21 cellular contexts compared by ENCODE assay signal in the genomic region with DNA sequence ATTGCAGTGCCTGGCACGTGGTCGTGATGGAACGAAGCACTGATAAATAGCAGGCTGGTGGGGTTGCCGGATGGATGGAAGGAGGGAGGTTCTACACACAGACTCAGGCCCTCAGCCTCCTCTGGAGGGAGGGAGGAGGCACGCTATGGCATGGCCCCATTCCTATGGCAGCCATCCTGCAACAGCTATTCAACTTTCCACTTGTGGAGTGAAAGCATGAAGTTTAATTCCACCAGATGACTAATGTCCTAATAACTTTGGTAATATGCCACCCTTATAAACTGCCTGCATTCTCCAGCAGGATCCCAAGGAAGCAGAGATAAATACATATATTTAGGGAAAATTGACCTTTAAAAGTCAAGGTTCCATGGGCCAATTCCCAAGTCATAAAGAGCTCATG.
DNase-seq lines count a peak whose midpoint lies in the region; ATAC-seq and TF ChIP-seq lines count a peak whose summit lies in the region.
"Had no signal": no experiment of that assay in that cellular context is flagged by ENCODE, and none has a peak within 500 bp of the region (broad histone marks: within the 10 kb centered on the region; RNA-seq: fewer than 3 reads in every experiment).

No MANE protein-coding gene starts in this region.

- H3K27ac ChIP-seq in heart right ventricle, result peak overlapping the region in 7 of 10 donors; percentile 6 to 81 (median 55)
- peak overlapping the region; percentile 48 to 57 for H3K27ac ChIP-seq in right atrium auricular region
- peak overlapping the region; percentile 71 for H3K27ac ChIP-seq in vagina
- H3K27ac ChIP-seq in mammary epithelial cell (ENCODE audit: insufficient read depth, low read depth, low read length), result no peak overlapping the region
- H3K27ac ChIP-seq: WERI-Rb-1 had no signal

- dilution Hi-C loops in mammary epithelial cell (cut with HindIII; ENCODE audit: low sequenced_read_pairs), result no loop called here

- no TSS peak for BruUV-seq in mammary epithelial cell (replicated peaks; lab: Mats Ljungman, UMichigan)

- no peaks in the 10 kb centered on the region for H4K20me1 ChIP-seq in mammary epithelial cell (ENCODE audit: insufficient read depth, low read length)

- ATAC-seq in heart right ventricle, result peak in 5 of 8 donors; percentile 19 to 61 (median 48)
- no peak for ATAC-seq in Right ventricle myocardium inferior
- ATAC-seq in GM21619 (IDR thresholded peaks at IDR 0.05; ENCODE audit: unreplicated experiment), result no peak
- ATAC-seq: activated T-helper 17 cell treated with anti-CD3 and anti-CD28 coated beads, Interleukin-2, amount 50 U/mL, for 72 hours; Panc1 had no signal

- no peaks in the 10 kb centered on the region for H3K79me2 ChIP-seq in mammary epithelial cell (ENCODE audit: insufficient read depth, low read length)

- H3K4me2 ChIP-seq in mammary epithelial cell (ENCODE audit: insufficient read depth, low read depth, low read length), result no peak overlapping the region

- intact Hi-C loops in heart right ventricle (cut with DNase I) (no loop called here), Right ventricle myocardium inferior (cut with DNase I) (no loop called here), vagina (cut with DNase I) (no loop called here), mammary epithelial cell (cut with micrococcal nuclease) (no loop called here)

- TF ChIP-seq POLR2A in vagina (IDR thresholded peaks at IDR 0.05), result no peak

- 84 to 86% methylated on average over 5 of the region's 5 CpGs for WGBS in heart right ventricle, 2 donors
- WGBS in mammary epithelial cell (ENCODE audit: low coverage, missing lambda C conversion rate), result 96% methylated on average over 5 of the region's 5 CpGs

- no peaks in the 10 kb centered on the region for H3K27me3 ChIP-seq in heart right ventricle
- no peaks in the 10 kb centered on the region for H3K27me3 ChIP-seq in right atrium auricular region
- no peaks in the 10 kb centered on the region for H3K27me3 ChIP-seq in vagina
- no peaks in the 10 kb centered on the region for H3K27me3 ChIP-seq in mammary epithelial cell (ENCODE audit: insufficient read depth, low read length)
- H3K27me3 ChIP-seq: upper lobe of left lung had no signal

- H3K9me3 ChIP-seq in heart right ventricle (no peaks in the 10 kb centered on the region), right atrium auricular region (no peaks in the 10 kb centered on the region), vagina (no peaks in the 10 kb centered on the region), mammary epithelial cell (replicated peaks; ENCODE audit: insufficient read depth, low read length) (no peaks in the 10 kb centered on the region)
- H3K9me3 ChIP-seq: upper lobe of left lung had no signal

- peaks cover 0 to 94% (median 46%) of the 10 kb centered on the region in 9 donors for H3K36me3 ChIP-seq in heart right ventricle
- H3K36me3 ChIP-seq in right atrium auricular region, result peaks cover 64% of the 10 kb centered on the region
- peaks cover 0 to 27% of the 10 kb centered on the region in 2 donors for H3K36me3 ChIP-seq in vagina
- peaks cover 15% of the 10 kb centered on the region for H3K36me3 ChIP-seq in mammary epithelial cell (ENCODE audit: insufficient read depth, low read length)
- H3K36me3 ChIP-seq: WERI-Rb-1 had no signal

- in situ Hi-C loops in mammary epithelial cell (cut with MboI; ENCODE audit: low sequenced_read_pairs in 2 of 2), result no loop called here

- DNase-seq in heart right ventricle (no peak), Right ventricle myocardium inferior (ENCODE audit: missing footprints) (no peak), cardiac fibroblast (ENCODE audit: low read depth in 2 of 2) (peak; percentile 44 to 46), right atrium auricular region (ENCODE audit: low spot score) (no peak), vagina (ENCODE audit: extremely low spot score in 2 of 2) (no peak), mammary epithelial cell (no peak)
- DNase-seq in stimulated activated CD4-positive, alpha-beta T cell treated with anti-CD3 and anti-CD28 coated beads, Interleukin-4, amount 100 ng/mL, for 24 hours, result no peak
- DNase-seq: 8988T; activated CD8-positive, alpha-beta memory T cell treated with anti-CD3 and anti-CD28 coated beads for 24 hours; amniotic stem cell; CD4-positive, alpha-beta T cell; cortex of kidney; H7; NCI-H69; retina; upper lobe of left lung; WERI-Rb-1 had no signal

- H2AFZ ChIP-seq in mammary epithelial cell (ENCODE audit: low read depth, low read length), result no peak overlapping the region

- H3K4me3 ChIP-seq in heart right ventricle (no peak overlapping the region), cardiac fibroblast (replicated peaks in 1 of 2; ENCODE audit: low read depth in 2 of 2, low read length in 2 of 2) (no peak overlapping the region), right atrium auricular region (no peak overlapping the region), vagina (no peak overlapping the region), mammary epithelial cell (replicated peaks in 1 of 3; ENCODE audit: insufficient read depth in 1 of 3, low read depth in 2 of 3, low read length in 3 of 3) (no peak overlapping the region)
- H3K4me3 ChIP-seq: lung, upper lobe of left lung had no signal

- H3K4me1 ChIP-seq in heart right ventricle (peaks cover 11 to 73% (median 63%) of the 10 kb centered on the region in 9 donors), right atrium auricular region (peaks cover 0 to 47% of the 10 kb centered on the region in 2 donors), vagina (peaks cover 50% of the 10 kb centered on the region), mammary epithelial cell (ENCODE audit: insufficient read depth, low read length) (no peaks in the 10 kb centered on the region)

- H3K9ac ChIP-seq in mammary epithelial cell (ENCODE audit: insufficient read depth, low read length), result no peak overlapping the region

- CTCF ChIA-PET in mammary epithelial cell (lab: Charles Lee; ENCODE audit: low non-redundant PET), result no interaction called here

- TF ChIP-seq CTCF in heart right ventricle (IDR thresholded peaks at IDR 0.05) (no peak), cardiac fibroblast (IDR thresholded peaks at IDR 0.05; ENCODE audit: low read depth, low read length) (no peak), right atrium auricular region (IDR thresholded peaks at IDR 0.05) (no peak), vagina (IDR thresholded peaks at IDR 0.05) (no peak), mammary epithelial cell (conservative IDR thresholded peaks at IDR 0.05 in 1 of 2, IDR thresholded peaks at IDR 0.05 in 1 of 2; ENCODE audit: extremely low read depth in 1 of 2, insufficient read depth in 1 of 2, low read depth in 1 of 2, low read length in 2 of 2) (no peak)

Comparison
In these comparisons a context has a peak if more than half of its experiments do, and no peak if none do; other contexts are left out.
1. ATAC-seq: peak in heart right ventricle (5 of 8); none in Right ventricle myocardium inferior (single experiment) and GM21619 (single experiment).
2. DNase-seq: peak in cardiac fibroblast (2 of 2); none in heart right ventricle (0 of 2), Right ventricle myocardium inferior (single experiment), right atrium auricular region (single experiment), vagina (0 of 2), stimulated activated CD4-positive, alpha-beta T cell treated with anti-CD3 and anti-CD28 coated beads, Interleukin-4, amount 100 ng/mL, for 24 hours (single experiment) and mammary epithelial cell (single experiment).